Comparison of ENCODE assay signal across 1 cellular context in genomic region chr10:94405406-94405805, GRCh38.
TF ChIP-seq lines count a peak whose summit lies in the region.

No MANE protein-coding gene starts in this region.

TF ChIP-seq in HepG2, 621 proteins besides CTCF, POLR2A, EP300 and RAD21:
- TF ChIP-seq MAFK (conservative IDR thresholded peaks at IDR 0.05 in 1 of 2, IDR thresholded peaks at IDR 0.05 in 1 of 2; ENCODE audit: low read length in 2 of 2) (no peak), MYPOP (CRISPR knock-in tag; IDR thresholded peaks at IDR 0.05) (no peak), GATAD2A (CRISPR knock-in tag; IDR thresholded peaks at IDR 0.05) (no peak), NR2F6 (IDR thresholded peaks at IDR 0.05) (no peak), NR2F6 (CRISPR knock-in tag; IDR thresholded peaks at IDR 0.05) (no peak), NPAS2 (CRISPR knock-in tag; IDR thresholded peaks at IDR 0.05; ENCODE audit: borderline replicate concordance) (no peak), GLI4 (CRISPR knock-in tag; IDR thresholded peaks at IDR 0.05; ENCODE audit: borderline replicate concordance) (no peak), ZFP37 (CRISPR knock-in tag; IDR thresholded peaks at IDR 0.05; ENCODE audit: borderline replicate concordance) (no peak), HDAC1 (CRISPR knock-in tag; IDR thresholded peaks at IDR 0.05) (no peak), ZFP91 (CRISPR knock-in tag; IDR thresholded peaks at IDR 0.05; ENCODE audit: borderline replicate concordance) (no peak), ZNF780A (CRISPR knock-in tag; IDR thresholded peaks at IDR 0.05) (no peak), SKIL (CRISPR knock-in tag; IDR thresholded peaks at IDR 0.05; ENCODE audit: borderline replicate concordance) (no peak), CREM (IDR thresholded peaks at IDR 0.05) (no peak), CREM (CRISPR knock-in tag; IDR thresholded peaks at IDR 0.05) (no peak), CREB3 (CRISPR knock-in tag; IDR thresholded peaks at IDR 0.05) (no peak), CENPX (CRISPR knock-in tag; IDR thresholded peaks at IDR 0.05) (no peak), ZIK1 (CRISPR knock-in tag; IDR thresholded peaks at IDR 0.05; ENCODE audit: borderline replicate concordance, low read depth) (no peak), ZBTB10 (CRISPR knock-in tag; IDR thresholded peaks at IDR 0.05; ENCODE audit: borderline replicate concordance) (no peak), TEAD2 (CRISPR knock-in tag; IDR thresholded peaks at IDR 0.05) (no peak), ZHX2 (IDR thresholded peaks at IDR 0.05; ENCODE audit: low read depth) (no peak), ZHX2 (CRISPR knock-in tag; IDR thresholded peaks at IDR 0.05; ENCODE audit: borderline replicate concordance) (no peak), RERE (CRISPR knock-in tag; IDR thresholded peaks at IDR 0.05; ENCODE audit: low read depth) (no peak)
